ENCODE assay signal across 27 cellular contexts in the genomic region with DNA sequence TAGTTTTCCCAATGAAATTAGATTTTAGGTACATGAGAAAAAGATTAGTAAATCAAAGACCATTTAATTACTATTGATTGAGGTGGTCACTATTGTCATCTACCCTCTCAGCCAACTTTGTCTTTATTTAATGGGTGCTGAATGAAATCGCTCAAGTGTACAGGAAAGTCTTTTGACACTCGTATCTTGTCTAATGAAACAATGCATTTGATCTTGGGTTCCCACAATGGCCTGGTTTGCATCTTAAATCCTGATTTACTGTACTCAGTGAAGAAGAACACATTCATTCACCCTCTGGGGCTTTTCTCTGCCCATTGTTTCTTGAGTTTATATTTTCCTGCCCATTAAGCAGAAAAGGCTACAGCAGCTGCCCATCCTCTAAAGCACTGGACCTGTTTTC.
"Had no signal": no experiment of that assay in that cellular context is flagged by ENCODE, and none has a peak within 500 bp of the region (broad histone marks: within the 10 kb centered on the region; RNA-seq: fewer than 3 reads in every experiment).

No MANE protein-coding gene starts in this region.

- H3K4me3 ChIP-seq: heart left ventricle, left ventricle myocardium inferior, lung, psoas muscle, skin epidermis, suprapubic skin, thoracic aorta, tibial artery, uterus had no signal

- H3K9ac ChIP-seq: parathyroid adenoma had no signal

- H3K36me3 Mint-ChIP-seq: immature natural killer cell; mesothelial cell of epicardium; naive B cell; natural killer cell; stimulated activated effector memory CD8-positive, alpha-beta T cell treated with anti-CD3 and anti-CD28 coated beads, Interleukin-12 subunit alpha, Interleukin-12 subunit beta, amount 100 ng/mL, for 72 hours; type B pancreatic cell had no signal

- H3K4me3 Mint-ChIP-seq: immature natural killer cell; mesothelial cell of epicardium; naive B cell; natural killer cell; nephron progenitor cell; stimulated activated effector memory CD8-positive, alpha-beta T cell treated with anti-CD3 and anti-CD28 coated beads, Interleukin-12 subunit alpha, Interleukin-12 subunit beta, amount 100 ng/mL, for 72 hours; stimulated activated naive CD8-positive, alpha-beta T cell treated with anti-CD3 and anti-CD28 coated beads, Interleukin-15, Interleukin-2, amounts not matched to agents 100 ng/mL and 50 ng/mL, for 24 hours; type B pancreatic cell had no signal

- DNase-seq: heart left ventricle; hypothalamus; immature natural killer cell; kidney; left colon; left ventricle myocardium inferior; mesendoderm; naive B cell; natural killer cell; nephron progenitor cell; occipital lobe; psoas muscle; right cardiac atrium; stimulated activated CD4-positive, alpha-beta T cell treated with anti-CD3 and anti-CD28 coated beads, Interleukin-4, amount 100 ng/mL, for 24 hours; stimulated activated naive CD4-positive, alpha-beta T cell; tibial artery; uterus had no signal

- H3K27me3 ChIP-seq: heart left ventricle, neutrophil, suprapubic skin, tibial artery, uterus had no signal

- H3K9me3 ChIP-seq: neutrophil, psoas muscle, suprapubic skin, thoracic aorta, tibial artery, uterus had no signal

- H3K27me3 Mint-ChIP-seq: naive B cell; stimulated activated naive CD8-positive, alpha-beta T cell treated with anti-CD3 and anti-CD28 coated beads, Interleukin-15, Interleukin-2, amounts not matched to agents 100 ng/mL and 50 ng/mL, for 24 hours; type B pancreatic cell had no signal

- H3K27ac Mint-ChIP-seq: immature natural killer cell; mesothelial cell of epicardium; naive B cell; natural killer cell; nephron progenitor cell; stimulated activated effector memory CD8-positive, alpha-beta T cell treated with anti-CD3 and anti-CD28 coated beads, Interleukin-12 subunit alpha, Interleukin-12 subunit beta, amount 100 ng/mL, for 72 hours; stimulated activated naive CD8-positive, alpha-beta T cell treated with anti-CD3 and anti-CD28 coated beads, Interleukin-15, Interleukin-2, amounts not matched to agents 100 ng/mL and 50 ng/mL, for 24 hours; type B pancreatic cell had no signal

- H3K27ac ChIP-seq: heart left ventricle, left ventricle myocardium inferior, neutrophil, parathyroid adenoma, psoas muscle, skin epidermis, suprapubic skin, thoracic aorta, tibial artery, uterus had no signal

- H3K36me3 ChIP-seq: heart left ventricle, left ventricle myocardium inferior, neutrophil, suprapubic skin, thoracic aorta, tibial artery, uterus had no signal

- H3K4me1 ChIP-seq: heart left ventricle, left ventricle myocardium inferior, parathyroid adenoma, psoas muscle, suprapubic skin, tibial artery, uterus had no signal

- H3K79me2 ChIP-seq: parathyroid adenoma had no signal

- H3K4me1 Mint-ChIP-seq: immature natural killer cell; mesothelial cell of epicardium; natural killer cell; stimulated activated effector memory CD8-positive, alpha-beta T cell treated with anti-CD3 and anti-CD28 coated beads, Interleukin-12 subunit alpha, Interleukin-12 subunit beta, amount 100 ng/mL, for 72 hours had no signal

- H2AFZ ChIP-seq: parathyroid adenoma had no signal
